Comparison of ENCODE assay signal across 8 cellular contexts in the genomic region with DNA sequence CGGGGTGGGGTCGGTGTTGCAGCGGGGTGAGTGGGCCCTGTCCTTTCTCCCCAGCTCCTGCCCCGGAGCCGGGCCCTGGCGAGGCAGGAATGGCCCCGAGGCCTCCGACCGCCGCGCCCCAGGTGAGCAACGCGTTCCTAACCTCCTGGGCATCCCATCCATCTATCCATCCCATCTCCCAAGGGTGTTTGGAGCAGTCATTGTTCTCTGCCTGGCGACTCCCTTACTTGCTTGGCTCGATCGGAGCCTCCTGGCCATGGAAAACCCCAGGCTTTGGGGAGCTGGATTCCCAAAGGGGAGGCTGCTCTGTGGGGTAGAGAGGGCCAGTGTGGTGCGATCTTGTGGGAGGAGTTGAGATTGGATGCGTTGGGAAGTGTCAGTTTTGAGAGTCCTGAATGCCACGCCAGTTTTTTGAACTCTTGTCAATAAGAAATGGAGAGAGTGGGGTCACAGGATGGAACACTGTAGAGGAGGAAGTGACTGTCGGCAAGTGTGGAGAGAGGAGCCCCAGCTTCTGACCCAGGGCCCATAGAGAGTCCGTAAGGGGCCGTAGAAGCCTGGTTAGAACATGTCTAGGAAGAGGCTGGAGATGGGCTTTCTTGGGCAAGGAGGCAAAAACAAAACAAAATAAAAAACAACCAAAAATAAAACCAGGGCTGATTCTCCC. TPM values are rescaled to one million over a fixed set of nuclear protein-coding genes. Genes with fewer than 3 reads are reported as not detected.
DNase-seq lines count a peak whose midpoint lies in the region; ATAC-seq and TF ChIP-seq lines count a peak whose summit lies in the region.

No MANE protein-coding gene starts in this region.

- H3K27me3 Mint-ChIP-seq in T-helper 2 cell treated with Interferon-gamma antibody and Interleukin-4, amounts not matched to agents 5 μg/mL and 100 μg/mL, for 36 hours (ENCODE audit: low read depth) = no peaks in the 10 kb centered on the region
- H3K27me3 Mint-ChIP-seq in naive thymus-derived CD8-positive, alpha-beta T cell = no peaks in the 10 kb centered on the region

- peaks cover 11% of the 10 kb centered on the region for H3K4me1 Mint-ChIP-seq in T-helper 2 cell treated with Interferon-gamma antibody and Interleukin-4, amounts not matched to agents 5 μg/mL and 100 μg/mL, for 36 hours (ENCODE audit: low read depth)
- peaks cover 15 to 33% (median 19%) of the 10 kb centered on the region in 4 donors for H3K4me1 Mint-ChIP-seq in naive thymus-derived CD8-positive, alpha-beta T cell

- no peak for TF ChIP-seq CTCF in epithelial cell of proximal tubule (conservative IDR thresholded peaks at IDR 0.05; ENCODE audit: low read depth, low read length)

- peak overlapping the region; percentile 95 for H3K27ac Mint-ChIP-seq in T-helper 2 cell treated with Interferon-gamma antibody and Interleukin-4, amounts not matched to agents 5 μg/mL and 100 μg/mL, for 36 hours
- peak overlapping the region; percentile 91 to 100 (median 99) for H3K27ac Mint-ChIP-seq in naive thymus-derived CD8-positive, alpha-beta T cell

- peak overlapping the region; percentile 92 for H3K4me3 Mint-ChIP-seq in T-helper 2 cell treated with Interferon-gamma antibody and Interleukin-4, amounts not matched to agents 5 μg/mL and 100 μg/mL, for 36 hours
- H3K4me3 Mint-ChIP-seq in naive thymus-derived CD8-positive, alpha-beta T cell = peak overlapping the region; percentile 89 to 98 (median 92)

- DNase-seq in SIG-M5 treated with dmso at 0.1 percent for 504 hours (lab: John Stamatoyannopoulos, UW; ENCODE audit: unreplicated experiment) (peak; percentile 13), SIG-M5 (lab: John Stamatoyannopoulos, UW) (no peak), epithelial cell of proximal tubule (ENCODE audit: low read depth) (no peak), NAMALWA (ENCODE audit: low spot score) (no peak)
- no peak for DNase-seq in T-helper 2 cell treated with Interferon-gamma antibody and Interleukin-4, amounts not matched to agents 5 μg/mL and 100 μg/mL, for 36 hours (ENCODE audit: low spot score)
- DNase-seq in naive thymus-derived CD8-positive, alpha-beta T cell = peak in 4 of 10 donors; percentile 18 to 50 (median 34)

- peak overlapping the region; percentile 90 for H3K4me3 ChIP-seq in epithelial cell of proximal tubule (ENCODE audit: low read depth, low read length)

- H3K9me3 Mint-ChIP-seq in T-helper 2 cell treated with Interferon-gamma antibody and Interleukin-4, amounts not matched to agents 5 μg/mL and 100 μg/mL, for 36 hours = peaks cover 29% of the 10 kb centered on the region
- H3K9me3 Mint-ChIP-seq in naive thymus-derived CD8-positive, alpha-beta T cell = no peaks in the 10 kb centered on the region

- peaks cover 48% of the 10 kb centered on the region for H3K36me3 Mint-ChIP-seq in T-helper 2 cell treated with Interferon-gamma antibody and Interleukin-4, amounts not matched to agents 5 μg/mL and 100 μg/mL, for 36 hours (ENCODE audit: low read depth)
- peaks cover 10 to 35% (median 22%) of the 10 kb centered on the region in 3 donors for H3K36me3 Mint-ChIP-seq in naive thymus-derived CD8-positive, alpha-beta T cell

- ATAC-seq in HG03095 (IDR thresholded peaks at IDR 0.05; ENCODE audit: unreplicated experiment) (peak; percentile 17), GM21786 (IDR thresholded peaks at IDR 0.05; ENCODE audit: unreplicated experiment) (no peak)
- peak; percentile 22 to 30 for ATAC-seq in naive thymus-derived CD8-positive, alpha-beta T cell

- POLR2A ChIA-PET in naive thymus-derived CD8-positive, alpha-beta T cell (lab: Charles Lee) = interaction anchor here (1.2 to 3.3 kb wide), 6 partner anchors 9 to 593 kb away, joined by 3 to 25 read pairs (median 5); a partner anchor contains a TSS

RNA-seq across cellular contexts. Expression of a gene that starts 0.7 kb away (rescaled TPM):
- 16.2 and 23.9 TPM in 2 replicates for total RNA-seq in epithelial cell of proximal tubule
- total RNA-seq in naive thymus-derived CD8-positive, alpha-beta T cell = 10 to 100 TPM; 54.2 to 55.7 TPM
- polyA plus RNA-seq in naive thymus-derived CD8-positive, alpha-beta T cell = 10 to 100 TPM; 25.2 to 29.2 (median 29.1) TPM
